22 cellular contexts compared by ENCODE assay signal in genomic region chr5:124919752-124920151, GRCh38.
A peak's percentile ranks its signal among the peaks of the same experiment; 100 is the strongest.
DNase-seq lines count a peak whose midpoint lies in the region; ATAC-seq and TF ChIP-seq lines count a peak whose summit lies in the region.
"Had no signal": no experiment of that assay in that cellular context is flagged by ENCODE, and none has a peak within 500 bp of the region (broad histone marks: within the 10 kb centered on the region; RNA-seq: fewer than 3 reads in every experiment).

No MANE protein-coding gene starts in this region.

- H3K4me3 Mint-ChIP-seq in neural crest cell, result peak overlapping the region; percentile 56
- no peak overlapping the region for H3K4me3 Mint-ChIP-seq in Caco-2 (ENCODE audit: unreplicated experiment)
- H3K4me3 Mint-ChIP-seq: CD4-positive, alpha-beta memory T cell had no signal

- peaks cover 16% of the 10 kb centered on the region for H3K4me1 Mint-ChIP-seq in neural crest cell
- peaks cover 5% of the 10 kb centered on the region for H3K4me1 Mint-ChIP-seq in Caco-2 (ENCODE audit: low read depth, unreplicated experiment)
- H3K4me1 Mint-ChIP-seq: CD4-positive, alpha-beta memory T cell had no signal

- H3K9ac ChIP-seq in DND-41 (ENCODE audit: low read depth, low read length) (peak overlapping the region; percentile 21; the same call in 1 of the 2 replicates), OCI-LY1 (ENCODE audit: low read length) (peak overlapping the region; percentile 63)
- H3K9ac ChIP-seq: KMS-11 had no signal

- H3K36me3 Mint-ChIP-seq in neural crest cell (ENCODE audit: low read depth) (peaks cover 13% of the 10 kb centered on the region), Caco-2 (ENCODE audit: insufficient read depth, unreplicated experiment) (no peaks in the 10 kb centered on the region)
- H3K36me3 Mint-ChIP-seq: CD4-positive, alpha-beta memory T cell had no signal

- peak overlapping the region; percentile 78 for H3K27ac Mint-ChIP-seq in neural crest cell (ENCODE audit: unreplicated experiment)
- H3K27ac Mint-ChIP-seq in Caco-2 (ENCODE audit: unreplicated experiment), result no peak overlapping the region
- H3K27ac Mint-ChIP-seq: CD4-positive, alpha-beta memory T cell had no signal

- H3K4me3 ChIP-seq in DND-41 (ENCODE audit: low read depth in 1 of 2, low read length in 2 of 2), result no peak overlapping the region
- H3K4me3 ChIP-seq in OCI-LY1 (ENCODE audit: low read depth, low read length, poor library complexity, severe bottlenecking), result peak overlapping the region; percentile 41
- no peak overlapping the region for H3K4me3 ChIP-seq in dorsolateral prefrontal cortex
- H3K4me3 ChIP-seq in Caco-2 (ENCODE audit: low read depth, low read length), result no peak overlapping the region
- H3K4me3 ChIP-seq: Peyer's patch, SJSA1 had no signal

- intact Hi-C loops in dorsolateral prefrontal cortex (cut with DNase I), result loop anchor here (5.0 to 10.0 kb wide), 2 partner anchors 135 to 172 kb away; partner anchors contain the start of gene ZNF608 (in 1 of the 2)
- intact Hi-C loops in Caco-2 (cut with micrococcal nuclease; ENCODE audit: unreplicated experiment), result no loop called here

- BruUV-seq in Caco-2 (replicated peaks; lab: Mats Ljungman, UMichigan), result no TSS peak

- H3K9me3 Mint-ChIP-seq in neural crest cell (peaks cover 9% of the 10 kb centered on the region), Caco-2 (ENCODE audit: unreplicated experiment) (peaks cover 22% of the 10 kb centered on the region)

- TF ChIP-seq CTCF in DND-41 (IDR thresholded peaks at IDR 0.05; ENCODE audit: borderline replicate concordance, extremely low read depth, low read length, poor library complexity, severe bottlenecking), result no peak
- TF ChIP-seq CTCF in OCI-LY1 (IDR thresholded peaks at IDR 0.05; ENCODE audit: low read length), result no peak
- no peak for TF ChIP-seq CTCF in dorsolateral prefrontal cortex (IDR thresholded peaks at IDR 0.05 in 54 of 56, conservative IDR thresholded peaks at IDR 0.05 in 2 of 56; ENCODE audit: low read depth in 1 of 56, partially characterized antibody in 56 of 56)
- TF ChIP-seq CTCF in neural crest cell (conservative IDR thresholded peaks at IDR 0.05), result no peak
- no peak for TF ChIP-seq CTCF in foreskin keratinocyte (conservative IDR thresholded peaks at IDR 0.05)
- TF ChIP-seq CTCF in Caco-2 (IDR thresholded peaks at IDR 0.05; ENCODE audit: insufficient read depth in 1 of 2, low read depth in 1 of 2, low read length in 1 of 2, severe bottlenecking in 1 of 2, unreplicated experiment in 1 of 2), result no peak

- H3K4me2 ChIP-seq in DND-41 (ENCODE audit: insufficient read depth, low read length), result no peak overlapping the region
- peak overlapping the region; percentile 81 for H3K4me2 ChIP-seq in OCI-LY1 (ENCODE audit: low read length)
- H3K4me2 ChIP-seq: KMS-11 had no signal

- H3K9me2 ChIP-seq in OCI-LY1 (ENCODE audit: low read depth, low read length), result no peaks in the 10 kb centered on the region

- H3K27me3 Mint-ChIP-seq in neural crest cell (ENCODE audit: low read depth), result no peaks in the 10 kb centered on the region
- no peaks in the 10 kb centered on the region for H3K27me3 Mint-ChIP-seq in Caco-2 (ENCODE audit: insufficient read depth, unreplicated experiment)
- H3K27me3 Mint-ChIP-seq: CD4-positive, alpha-beta memory T cell had no signal

- H2AFZ ChIP-seq in DND-41 (ENCODE audit: low read depth, low read length) (peak overlapping the region; percentile 44; the same call in 1 of the 2 replicates), OCI-LY1 (ENCODE audit: low read length) (no peak overlapping the region)

- H3K36me3 ChIP-seq in DND-41 (ENCODE audit: insufficient read depth, low read length) (no peaks in the 10 kb centered on the region), OCI-LY1 (ENCODE audit: insufficient read depth, low read length) (no peaks in the 10 kb centered on the region), Caco-2 (ENCODE audit: control insufficient read depth, insufficient read depth, low read length) (no peaks in the 10 kb centered on the region)
- H3K36me3 ChIP-seq: BE2C, Peyer's patch, SJSA1 had no signal

- CTCF ChIA-PET in Caco-2 (lab: Charles Lee), result no interaction called here

- H3K27ac ChIP-seq in DND-41 (ENCODE audit: low read length), result peak overlapping the region; percentile 70
- H3K27ac ChIP-seq in OCI-LY1 (ENCODE audit: low read depth, low read length, poor library complexity, severe bottlenecking), result peak overlapping the region; percentile 96
- H3K27ac ChIP-seq in dorsolateral prefrontal cortex, result peak overlapping the region in 48 of 59 donors; percentile 4 to 96 (median 88)
- H3K27ac ChIP-seq in foreskin keratinocyte, result no peak overlapping the region
- H3K27ac ChIP-seq: KMS-11, SJSA1 had no signal

- H3F3A ChIP-seq in OCI-LY1 (ENCODE audit: insufficient read depth, low read length), result no peaks in the 10 kb centered on the region

- H3K4me1 ChIP-seq in DND-41 (ENCODE audit: insufficient read depth, low read length), result peaks cover 79% of the 10 kb centered on the region
- H3K4me1 ChIP-seq in OCI-LY1 (ENCODE audit: insufficient read depth, low read length, severe bottlenecking), result peaks cover 67% of the 10 kb centered on the region
- H3K4me1 ChIP-seq in foreskin keratinocyte, result peaks cover 9% of the 10 kb centered on the region
- peaks cover 34% of the 10 kb centered on the region for H3K4me1 ChIP-seq in Caco-2
- H3K4me1 ChIP-seq: BE2C had no signal

- ATAC-seq in DND-41 (ENCODE audit: insufficient read depth, low read depth), result no peak
- ATAC-seq in GM18517 (IDR thresholded peaks at IDR 0.05; ENCODE audit: unreplicated experiment), result no peak
- ATAC-seq in foreskin keratinocyte, result no peak
- ATAC-seq: HepG2 had no signal

- H3K79me2 ChIP-seq in DND-41 (ENCODE audit: insufficient read depth, low read length), result no peaks in the 10 kb centered on the region
- H3K79me2 ChIP-seq in OCI-LY1 (ENCODE audit: insufficient read depth, low read length), result no peaks in the 10 kb centered on the region

- no peak for DNase-seq in DND-41
- no peak for DNase-seq in dorsolateral prefrontal cortex
- DNase-seq in neural crest cell (ENCODE audit: low read depth, low spot score), result no peak
- no peak for DNase-seq in foreskin keratinocyte
- DNase-seq in Caco-2, result no peak
- no peak for DNase-seq in NOMO-1 (lab: John Stamatoyannopoulos, UW; ENCODE audit: unreplicated experiment in 2 of 2)
- DNase-seq: BE2C; Calu3; CD4-positive, alpha-beta memory T cell; HCEC 1CT; NCI-H1417; NCI-H187; NCI-H2107; NCI-H2227 treated with DMSO at 0.1 percent for 48 hours; NCI-H510A treated with DMSO at 0.1 percent for 48 hours; NCI-H82; Peyer's patch had no signal

- H3K27me3 ChIP-seq in DND-41 (ENCODE audit: insufficient read depth, low read length, poor library complexity) (no peaks in the 10 kb centered on the region), OCI-LY1 (ENCODE audit: insufficient read depth, low read length) (no peaks in the 10 kb centered on the region), dorsolateral prefrontal cortex (no peaks in the 10 kb centered on the region), foreskin keratinocyte (no peaks in the 10 kb centered on the region), Caco-2 (replicated peaks; ENCODE audit: control insufficient read depth, insufficient read depth, low read length) (no peaks in the 10 kb centered on the region)
- H3K27me3 ChIP-seq: BE2C, Peyer's patch, SJSA1 had no signal

- H4K20me1 ChIP-seq in DND-41 (ENCODE audit: insufficient read depth, low read length) (no peaks in the 10 kb centered on the region), OCI-LY1 (ENCODE audit: insufficient read depth, low read length) (no peaks in the 10 kb centered on the region)

- H3K9me3 ChIP-seq in DND-41 (ENCODE audit: insufficient read depth, low read length, severe bottlenecking), result peaks cover 3% of the 10 kb centered on the region
- H3K9me3 ChIP-seq in OCI-LY1 (ENCODE audit: low read length), result no peaks in the 10 kb centered on the region
- no peaks in the 10 kb centered on the region for H3K9me3 ChIP-seq in Caco-2
- H3K9me3 ChIP-seq: BE2C, Peyer's patch, SJSA1 had no signal

- POLR2A ChIA-PET in Caco-2 (lab: Charles Lee), result no interaction called here
